Comparison of ENCODE assay signal across 8 cellular contexts in the genomic region with DNA sequence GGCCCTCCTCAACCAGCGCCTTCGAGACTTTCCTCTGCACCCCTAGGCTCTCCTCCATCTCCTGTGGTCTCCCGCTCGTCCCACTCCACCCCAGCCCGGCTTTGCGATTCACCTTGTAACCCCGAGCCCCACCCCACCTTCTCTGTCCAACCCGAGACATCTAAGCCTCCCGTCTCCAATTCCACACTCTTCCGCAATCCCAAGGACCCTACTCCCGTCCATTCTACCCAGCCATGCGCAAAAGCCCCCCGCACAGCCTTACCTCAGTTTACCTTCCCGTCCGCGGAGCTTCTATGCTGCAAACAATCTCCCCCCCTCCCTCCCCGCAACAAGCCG. TPM values are rescaled to one million over a fixed set of nuclear protein-coding genes. Genes with fewer than 3 reads are reported as not detected.
DNase-seq lines count a peak whose midpoint lies in the region; ATAC-seq and TF ChIP-seq lines count a peak whose summit lies in the region.

No MANE protein-coding gene starts in this region.

- H3K36me3 ChIP-seq in GM06990 (ENCODE audit: control insufficient read depth, insufficient read depth, low read length) (peaks cover 4% of the 10 kb centered on the region; the same call in 1 of the 2 replicates), SU-DHL-6 (ENCODE audit: low read length) (no peaks in the 10 kb centered on the region), heart left ventricle (peaks cover 0 to 25% (median 18%) of the 10 kb centered on the region in 9 donors), skeletal muscle tissue (ENCODE audit: control insufficient read depth in 3 of 3, insufficient read depth in 3 of 3, low read length in 3 of 3) (peaks cover 10 to 20% (median 12%) of the 10 kb centered on the region in 3 donors)

- H2AFZ ChIP-seq in SU-DHL-6 (ENCODE audit: low read depth, low read length, severe bottlenecking): peak overlapping the region; percentile 82

- intact Hi-C loops in heart left ventricle (cut with DNase I): no loop called here

- ATAC-seq in heart left ventricle (peak in 2 of 4 donors; percentile 1 to 5), GM18861 (IDR thresholded peaks at IDR 0.05; ENCODE audit: unreplicated experiment) (no peak)

- H3K27me3 ChIP-seq in GM06990 (replicated peaks; ENCODE audit: control insufficient read depth, insufficient read depth, low read length) (no peaks in the 10 kb centered on the region), SU-DHL-6 (ENCODE audit: low read length) (no peaks in the 10 kb centered on the region), heart left ventricle (no peaks in the 10 kb centered on the region), skeletal muscle tissue (ENCODE audit: control insufficient read depth in 3 of 3, insufficient read depth in 3 of 3, low read length in 3 of 3) (no peaks in the 10 kb centered on the region)

- peak overlapping the region; percentile 82 for H3K4me2 ChIP-seq in SU-DHL-6 (ENCODE audit: low read depth, low read length, poor library complexity, severe bottlenecking)

- 0 to 1% (median 1%) methylated on average over 18 of the region's 18 CpGs for WGBS in heart left ventricle, 4 donors

- H3K4me1 Mint-ChIP-seq in HFFc6 (ENCODE audit: low read depth): peaks cover 77% of the 10 kb centered on the region

- peaks cover 36% of the 10 kb centered on the region for H3K36me3 Mint-ChIP-seq in HFFc6 (ENCODE audit: low read depth)

- H3K27ac ChIP-seq in SU-DHL-6 (ENCODE audit: low read depth, low read length) (peak overlapping the region; percentile 84), heart left ventricle (peak overlapping the region; percentile 91 to 99 (median 95)), skeletal muscle tissue (ENCODE audit: low read depth, low read length) (peak overlapping the region; percentile 93)

- no peaks in the 10 kb centered on the region for H4K20me1 ChIP-seq in SU-DHL-6 (ENCODE audit: low read depth, low read length)

- DNase-seq in GM06990 (ENCODE audit: extremely low read depth, insufficient read length): no peak
- DNase-seq in HFFc6: no peak
- DNase-seq in heart left ventricle: no peak
- DNase-seq in foreskin melanocyte: no peak
- DNase-seq in NCI-H226: no peak

- H3K79me2 ChIP-seq in SU-DHL-6 (ENCODE audit: insufficient read depth, low read length): peaks cover 44% of the 10 kb centered on the region

- peak overlapping the region; percentile 94 for H3K4me3 Mint-ChIP-seq in HFFc6

- TF ChIP-seq CTCF in GM06990 (IDR thresholded peaks at IDR 0.05; ENCODE audit: insufficient read depth, low read length, poor library complexity, severe bottlenecking) (no peak), HFFc6 (IDR thresholded peaks at IDR 0.05) (no peak), SU-DHL-6 (IDR thresholded peaks at IDR 0.05; ENCODE audit: insufficient read depth, low read length, poor library complexity, severe bottlenecking) (no peak), heart left ventricle (IDR thresholded peaks at IDR 0.05) (no peak)

- H3K9me3 Mint-ChIP-seq in HFFc6: no peaks in the 10 kb centered on the region

- H3K9ac ChIP-seq in SU-DHL-6 (ENCODE audit: low read length) (peak overlapping the region; percentile 75), skeletal muscle tissue (ENCODE audit: low read depth in 1 of 3, low read length in 3 of 3) (peak overlapping the region; percentile 88 to 98 (median 96))

- H3F3A ChIP-seq in SU-DHL-6 (ENCODE audit: insufficient read depth): 0 out of 2 replicates have a peak, but pooled peaks cover 3% of the 10 kb centered on the region

- peak overlapping the region; percentile 98 for H3K27ac Mint-ChIP-seq in HFFc6

- no peaks in the 10 kb centered on the region for H3K9me2 ChIP-seq in SU-DHL-6 (replicated peaks; ENCODE audit: insufficient read depth, low read length)

- peak in 1 of 2 donors; percentile 28 for TF ChIP-seq POLR2A in heart left ventricle (IDR thresholded peaks at IDR 0.05)

- H3K4me3 ChIP-seq in GM06990 (replicated peaks; ENCODE audit: low read depth, low read length): peak overlapping the region; percentile 92
- peak overlapping the region; percentile 94 for H3K4me3 ChIP-seq in SU-DHL-6 (ENCODE audit: insufficient read depth, low read length, poor library complexity, severe bottlenecking)
- H3K4me3 ChIP-seq in heart left ventricle: peak overlapping the region; percentile 55 to 89 (median 76)
- H3K4me3 ChIP-seq in skeletal muscle tissue (ENCODE audit: low read length in 3 of 3): peak overlapping the region; percentile 86 to 96 (median 92)

- no peaks in the 10 kb centered on the region for H3K9me3 ChIP-seq in SU-DHL-6 (ENCODE audit: insufficient read depth, low read length)
- no peaks in the 10 kb centered on the region for H3K9me3 ChIP-seq in heart left ventricle
- H3K9me3 ChIP-seq in skeletal muscle tissue (ENCODE audit: control insufficient read depth in 3 of 3, low read length in 3 of 3): no peaks in the 10 kb centered on the region

- H3K4me1 ChIP-seq in heart left ventricle: peaks cover 19 to 68% (median 54%) of the 10 kb centered on the region in 12 donors
- peaks cover 46 to 58% (median 50%) of the 10 kb centered on the region in 3 donors for H3K4me1 ChIP-seq in skeletal muscle tissue (ENCODE audit: control insufficient read depth in 3 of 3, insufficient read depth in 3 of 3, low read length in 3 of 3)

- H3K27me3 Mint-ChIP-seq in HFFc6 (ENCODE audit: insufficient read depth): no peaks in the 10 kb centered on the region; the same call in 1 of the 2 replicates

RNA-seq across cellular contexts. Expression of gene SH3BP5L, which starts 0.2 kb away (rescaled TPM):
- total RNA-seq in HFFc6 (2021; fragmentation: NEBNext Ultra II Directional; extraction: Animal tissue kit (Norgen Biotek cat#: 25700)): 10 to 100 TPM; 29.8 to 42.1 (median 32.2) TPM
- total RNA-seq in heart left ventricle: 10 to 100 TPM; 15.8 to 47.1 (median 19.3) TPM
- polyA plus RNA-seq in heart left ventricle: 10 to 100 TPM; 17.9 to 51.1 TPM
- 19.3 TPM for total RNA-seq in skeletal muscle tissue

RNA-seq across cellular contexts. Expression of gene ZNF672, which starts 12.5 kb away (rescaled TPM):
- total RNA-seq in HFFc6 (2021; fragmentation: NEBNext Ultra II Directional; extraction: Animal tissue kit (Norgen Biotek cat#: 25700)): 10 to 100 TPM; 13.8 to 20.8 (median 17.6) TPM
- total RNA-seq in heart left ventricle (10 to 100 TPM; 27.9 to 63.8 (median 37.8) TPM), skeletal muscle tissue (15.7 TPM)
- polyA plus RNA-seq in heart left ventricle: 10 to 100 TPM; 20.5 to 50.1 TPM

RNA-seq across cellular contexts. Expression of gene ZNF692, which starts 33.3 kb away (rescaled TPM):
- 10 to 100 TPM; 18.4 to 28.9 (median 21.1) TPM for total RNA-seq in HFFc6 (2021; fragmentation: NEBNext Ultra II Directional; extraction: Animal tissue kit (Norgen Biotek cat#: 25700))
- total RNA-seq in heart left ventricle (10 to 100 TPM in 6 of 9 donors, 1 to 10 TPM in 3; 7.4 to 19.7 (median 14.8) TPM), skeletal muscle tissue (5.7 TPM)
- polyA plus RNA-seq in heart left ventricle: 10 to 100 TPM; 14.8 to 32.4 TPM
